In the genomic region with DNA sequence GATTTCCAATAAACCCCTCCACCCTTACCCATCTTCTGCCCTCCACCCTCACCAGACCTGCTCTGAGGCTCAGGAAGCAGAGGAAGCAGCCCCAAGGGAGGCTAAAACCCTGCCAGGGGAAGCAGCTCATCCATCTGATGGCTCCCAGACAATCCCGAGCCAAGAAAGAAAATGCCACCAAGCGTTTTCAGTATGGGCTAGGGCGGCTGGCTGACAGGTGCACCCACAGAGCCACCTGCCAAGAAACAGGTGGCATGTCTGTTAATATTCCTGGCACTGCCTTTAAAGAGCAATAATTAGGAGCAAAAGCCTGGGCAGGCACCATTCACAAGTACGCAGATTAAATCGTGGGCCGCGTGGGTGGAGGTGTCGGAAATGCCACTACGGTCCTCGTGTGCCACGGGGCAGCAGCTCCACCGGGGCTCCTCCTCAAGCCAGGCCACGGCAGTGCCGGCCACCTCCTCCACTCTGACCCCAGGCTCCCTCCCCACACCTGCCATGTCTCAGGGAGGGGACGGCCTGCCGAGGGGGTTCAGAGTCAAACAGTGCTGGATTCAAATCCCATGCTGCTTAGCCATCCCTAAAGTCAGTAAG, we compare ENCODE assay signal across 22 cellular contexts. TPM values are rescaled to one million over a fixed set of nuclear protein-coding genes. Genes with fewer than 3 reads are reported as not detected.
DNase-seq lines count a peak whose midpoint lies in the region; ATAC-seq lines count a peak whose summit lies in the region.
"Had no signal": no experiment of that assay in that cellular context is flagged by ENCODE, and none has a peak within 500 bp of the region (broad histone marks: within the 10 kb centered on the region; RNA-seq: fewer than 3 reads in every experiment).

No MANE protein-coding gene starts in this region.

- DNase-seq in DMS79 treated with DMSO at 0.1 percent for 48 hours (lab: John Stamatoyannopoulos, UW) = peak; percentile 4
- no peak for DNase-seq in DMS79 (lab: John Stamatoyannopoulos, UW)
- peak; percentile 18 for DNase-seq in NCI-H1417 treated with DMSO at 0.1 percent for 48 hours (lab: John Stamatoyannopoulos, UW)
- DNase-seq in NCI-H345 treated with DMSO at 0.1 percent for 48 hours (lab: John Stamatoyannopoulos, UW; ENCODE audit: unreplicated experiment) = peak; percentile 32
- peak; percentile 69 for DNase-seq in myocyte (ENCODE audit: low read depth)
- no peak for DNase-seq in NK-92 treated with Interleukin-12 subunit alpha and Interleukin-12 subunit beta, amount 100 ng/mL, for 24 hours (lab: John Stamatoyannopoulos, UW)
- no peak for DNase-seq in T-helper 1 cell
- DNase-seq: activated CD4-positive, alpha-beta T cell treated with anti-CD3 and anti-CD28 coated beads, Interleukin-2, amount 10 ng/mL, durations not matched to agents 7 days and 5 days; activated naive CD4-positive, alpha-beta T cell treated with anti-CD3 and anti-CD28 coated beads for 36 hours; activated T-cell treated with anti-CD3 and anti-CD28 coated beads, Interleukin-2, amount 50 U/mL, for 72 hours; AML-193; CD8-positive, alpha-beta T cell; foreskin melanocyte; Kasumi-1; left cardiac atrium; NCI-H446 treated with DMSO at 0.1 percent for 48 hours; psoas muscle; T-helper 9 cell; transverse colon had no signal

- no peak for ATAC-seq in HG03521 (IDR thresholded peaks at IDR 0.05; ENCODE audit: unreplicated experiment)
- ATAC-seq: activated T-cell treated with anti-CD3 and anti-CD28 coated beads, Interleukin-2, amount 50 U/mL, for 72 hours; CD8-positive, alpha-beta T cell; left cardiac atrium had no signal

RNA-seq across cellular contexts. Expression of a gene that starts 23.9 kb away (rescaled TPM):
- 6.6 and 11.8 TPM in 2 replicates for total RNA-seq in myocyte
- polyA plus RNA-seq in myocyte (2012) = 4.5 TPM
- total RNA-seq: A172; activated naive CD4-positive, alpha-beta T cell treated with anti-CD3 and anti-CD28 coated beads for 36 hours; CD8-positive, alpha-beta T cell; Daoy had no signal

Comparison
In these comparisons a context has a peak if more than half of its experiments do, and no peak if none do; other contexts are left out.
1. DNase-seq: peak in DMS79 treated with DMSO at 0.1 percent for 48 hours (single experiment), NCI-H1417 treated with DMSO at 0.1 percent for 48 hours (single experiment), NCI-H345 treated with DMSO at 0.1 percent for 48 hours (single experiment) and myocyte (single experiment); none in DMS79 (single experiment), NK-92 treated with Interleukin-12 subunit alpha and Interleukin-12 subunit beta, amount 100 ng/mL, for 24 hours (single experiment) and T-helper 1 cell (0 of 5).